ENCODE assay signal across 8 cellular contexts in genomic region chr14:34722723-34723545, GRCh38. TPM values are rescaled to one million over a fixed set of nuclear protein-coding genes. Genes with fewer than 3 reads are reported as not detected.
DNase-seq lines count a peak whose midpoint lies in the region; ATAC-seq and TF ChIP-seq lines count a peak whose summit lies in the region.

No MANE protein-coding gene starts in this region.

- peaks cover 7% of the 10 kb centered on the region; the same call in 2 of the 3 replicates for H3K4me1 Mint-ChIP-seq in GM23338
- peaks cover 0 to 10% (median 5%) of the 10 kb centered on the region in 4 donors for H3K4me1 Mint-ChIP-seq in naive thymus-derived CD8-positive, alpha-beta T cell

- CTCF ChIA-PET in BJ (lab: Yijun Ruan, JAX), result interaction anchor here (0.6 to 5.1 kb wide), 23 partner anchors 10 to 282 kb away, joined by 3 to 94 read pairs (median 3); partner anchors contain the start of gene CFL2

- WGBS in tibial nerve, 2 donors, result 8% methylated on average over 10 of the region's 10 CpGs

- H2AFZ ChIP-seq in GM23338, result peak overlapping the region; percentile 74; the same call in 1 of the 2 replicates

- TF ChIP-seq POLR2A in tibial nerve (IDR thresholded peaks at IDR 0.05), result no peak

- ATAC-seq in GM23338, result peak; percentile 70
- ATAC-seq in naive thymus-derived CD8-positive, alpha-beta T cell, result peak; percentile 39 to 54

- peaks cover 7% of the 10 kb centered on the region for H3K27me3 Mint-ChIP-seq in GM23338 (ENCODE audit: insufficient read depth, low read depth, poor library complexity)
- H3K27me3 Mint-ChIP-seq in naive thymus-derived CD8-positive, alpha-beta T cell, result no peaks in the 10 kb centered on the region

- no peaks in the 10 kb centered on the region for H3K4me1 ChIP-seq in GM23338 (ENCODE audit: insufficient read depth)
- H3K4me1 ChIP-seq in tibial nerve, result peaks cover 0 to 10% (median 0%) of the 10 kb centered on the region in 4 donors

- no peak overlapping the region; the same call in 2 of the 3 replicates for H3K4me3 Mint-ChIP-seq in GM23338
- no peak overlapping the region for H3K4me3 Mint-ChIP-seq in naive thymus-derived CD8-positive, alpha-beta T cell

- DNase-seq in BJ (ENCODE audit: low read depth), result no peak
- peak; percentile 69 for DNase-seq in GM23338 (ENCODE audit: low spot score)
- DNase-seq in NCI-H446 treated with DMSO at 0.1 percent for 48 hours (lab: John Stamatoyannopoulos, UW), result peak; percentile 46
- DNase-seq in activated T-cell treated with anti-CD3 and anti-CD28 coated beads for 24 hours (ENCODE audit: low read depth), result peak; percentile 19
- DNase-seq in fibroblast of gingiva (ENCODE audit: low read depth), result peak; percentile 47
- peak in 6 of 10 donors; percentile 2 to 55 (median 38) for DNase-seq in naive thymus-derived CD8-positive, alpha-beta T cell
- peak; percentile 21 to 73 for DNase-seq in tibial nerve (ENCODE audit: low spot score in 2 of 2)
- no peak for DNase-seq in activated CD4-positive, CD25-positive, alpha-beta regulatory T cell treated with anti-CD3 and anti-CD28 coated beads, Interleukin-2, amount 50 U/mL, for 72 hours

- no peaks in the 10 kb centered on the region for H3K36me3 Mint-ChIP-seq in GM23338 (ENCODE audit: low read depth)
- no peaks in the 10 kb centered on the region for H3K36me3 Mint-ChIP-seq in naive thymus-derived CD8-positive, alpha-beta T cell

- TF ChIP-seq EP300 in tibial nerve (IDR thresholded peaks at IDR 0.05), result no peak

- 0 out of 2 replicates have a peak overlapping the region, but pooled peaks have one; percentile 9 for H3K4me2 ChIP-seq in GM23338

- H3K9me3 Mint-ChIP-seq in GM23338, result no peaks in the 10 kb centered on the region
- no peaks in the 10 kb centered on the region for H3K9me3 Mint-ChIP-seq in naive thymus-derived CD8-positive, alpha-beta T cell

- H3K36me3 ChIP-seq in BJ (ENCODE audit: control insufficient read depth, insufficient read depth, low read length) (no peaks in the 10 kb centered on the region), GM23338 (ENCODE audit: insufficient read depth) (no peaks in the 10 kb centered on the region), tibial nerve (no peaks in the 10 kb centered on the region)

- H3K9me2 ChIP-seq in GM23338 (ENCODE audit: insufficient read depth), result no peaks in the 10 kb centered on the region

- POLR2A ChIA-PET in BJ (lab: Charles Lee), result interaction anchor here (0.6 kb wide), 1 partner anchor 175 kb away, joined by 10 read pairs; no protein-coding TSS in a partner anchor
- POLR2A ChIA-PET in naive thymus-derived CD8-positive, alpha-beta T cell (lab: Charles Lee), result interaction anchor here (0.7 to 1.2 kb wide), 4 partner anchors 9 to 261 kb away, joined by 3 to 4 read pairs (median 4); partner anchors contain the start of gene CFL2

- H4K20me1 ChIP-seq in GM23338 (replicated peaks; ENCODE audit: insufficient read depth), result no peaks in the 10 kb centered on the region

- no peaks in the 10 kb centered on the region for H3K9me3 ChIP-seq in tibial nerve

- no peaks in the 10 kb centered on the region for H3K27me3 ChIP-seq in BJ (ENCODE audit: control insufficient read depth, insufficient read depth, low read length)
- H3K27me3 ChIP-seq in GM23338 (ENCODE audit: insufficient read depth), result no peaks in the 10 kb centered on the region
- no peaks in the 10 kb centered on the region for H3K27me3 ChIP-seq in tibial nerve

- 0 out of 2 replicates have a peak overlapping the region, but pooled peaks have one; percentile 35 for H3K27ac ChIP-seq in GM23338 (ENCODE audit: low read depth)
- peak overlapping the region in 2 of 4 donors; percentile 8 to 36 for H3K27ac ChIP-seq in tibial nerve

- TF ChIP-seq CTCF in BJ (IDR thresholded peaks at IDR 0.05; ENCODE audit: insufficient read depth, low read depth, low read length) (peak; percentile 74), GM23338 (conservative IDR thresholded peaks at IDR 0.05; ENCODE audit: low read depth in 2 of 2) (peak; percentile 68 to 84), tibial nerve (IDR thresholded peaks at IDR 0.05) (peak; percentile 75 to 86 (median 81))

- no peaks in the 10 kb centered on the region for H3K79me2 ChIP-seq in GM23338 (replicated peaks; ENCODE audit: insufficient read depth)

- no peaks in the 10 kb centered on the region for H3F3A ChIP-seq in GM23338 (replicated peaks; ENCODE audit: low read depth)

- H3K27ac Mint-ChIP-seq in GM23338, result no peak overlapping the region
- H3K27ac Mint-ChIP-seq in naive thymus-derived CD8-positive, alpha-beta T cell, result peak overlapping the region in 1 of 10 donors; percentile 32

- H3K4me3 ChIP-seq in BJ (ENCODE audit: low read depth, low read length) (no peak overlapping the region), GM23338 (no peak overlapping the region), tibial nerve (no peak overlapping the region)

TF ChIP-seq in GM23338, 12 proteins besides CTCF, POLR2A, EP300 and RAD21:
- no peak for TF ChIP-seq ZNF114 (CRISPR knock-in tag; IDR thresholded peaks at IDR 0.05)
- no peak for TF ChIP-seq ZNF462 (CRISPR knock-in tag; IDR thresholded peaks at IDR 0.05)
- no peak for TF ChIP-seq EZH2 (IDR thresholded peaks at IDR 0.05; ENCODE audit: low read depth, unreplicated experiment)
- no peak for TF ChIP-seq ZNF331 (CRISPR knock-in tag; IDR thresholded peaks at IDR 0.05; ENCODE audit: low read depth)
- no peak for TF ChIP-seq CREB1 (CRISPR knock-in tag; IDR thresholded peaks at IDR 0.05; ENCODE audit: low read depth)

RNA-seq across cellular contexts. Expression of gene CFL2, which starts 8.5 kb away (rescaled TPM):
- polyA plus RNA-seq in BJ (2011; rRNA removed), result 81.4 and 206 TPM in 2 replicates
- 48.4 and 65.7 TPM in 2 replicates for polyA minus RNA-seq in BJ (2011; rRNA and poly(A)+ RNA removed)
- total RNA-seq in GM23338 (2014; rRNA removed; shearing (Covaris generic)), result 14.8 and 17.2 TPM in 2 replicates
- polyA plus RNA-seq in GM23338 (2016; fragmentation: Nextera tagmentation; extraction: Ambion mirVana), result 8.2 and 10.9 TPM in 2 replicates
- 10 to 100 TPM; 21.3 to 22.7 TPM for total RNA-seq in naive thymus-derived CD8-positive, alpha-beta T cell
- polyA plus RNA-seq in naive thymus-derived CD8-positive, alpha-beta T cell, result 10 to 100 TPM in 1 of 3 donors, 1 to 10 TPM in 2; 7.4 to 15.9 (median 7.7) TPM
- total RNA-seq in tibial nerve, result 10 to 100 TPM; 36.6 to 99.6 (median 82.3) TPM

Comparison
In these comparisons a context has a peak if more than half of its experiments do, and no peak if none do; other contexts are left out.
1. DNase-seq: peak in GM23338 (single experiment), NCI-H446 treated with DMSO at 0.1 percent for 48 hours (single experiment), activated T-cell treated with anti-CD3 and anti-CD28 coated beads for 24 hours (single experiment), fibroblast of gingiva (single experiment), naive thymus-derived CD8-positive, alpha-beta T cell (6 of 10) and tibial nerve (2 of 2); none in BJ (single experiment) and activated CD4-positive, CD25-positive, alpha-beta regulatory T cell treated with anti-CD3 and anti-CD28 coated beads, Interleukin-2, amount 50 U/mL, for 72 hours (single experiment).
2. Peak in every context shown above with its lines, with median percentiles within 50 percentile points of each other: CTCF ChIP-seq.